8 cellular contexts compared by ENCODE assay signal in genomic region chr20:63441777-63442493, GRCh38. TPM values are rescaled to one million over a fixed set of nuclear protein-coding genes. Genes with fewer than 3 reads are reported as not detected.
DNase-seq lines count a peak whose midpoint lies in the region; ATAC-seq lines count a peak whose summit lies in the region.

No MANE protein-coding gene starts in this region.

- H3K18ac ChIP-seq in neuronal stem cell (ENCODE audit: low read length), result no peak overlapping the region

- peak overlapping the region; percentile 74 for H2AK5ac ChIP-seq in neuronal stem cell (ENCODE audit: low read depth, low read length)

- H3K36me3 ChIP-seq in neuronal stem cell (replicated peaks in 1 of 2; ENCODE audit: control insufficient read depth in 2 of 2, insufficient read depth in 2 of 2, low read length in 2 of 2), result peaks cover 3 to 33% of the 10 kb centered on the region in 2 donors

- H2BK5ac ChIP-seq in neuronal stem cell (ENCODE audit: low read length), result no peak overlapping the region

- peaks cover 0 to 3% of the 10 kb centered on the region in 2 donors for H3K4me1 ChIP-seq in neuronal stem cell (ENCODE audit: control insufficient read depth in 2 of 2, insufficient read depth in 1 of 2, low read depth in 1 of 2, low read length in 2 of 2)

- no peaks in the 10 kb centered on the region for H3K27me3 ChIP-seq in neuronal stem cell (ENCODE audit: control insufficient read depth in 3 of 3, insufficient read depth in 3 of 3, low read depth in 1 of 3, low read length in 3 of 3)

- H3K4ac ChIP-seq in neuronal stem cell (ENCODE audit: low read length), result no peak overlapping the region

- H3K4me2 ChIP-seq in neuronal stem cell (ENCODE audit: insufficient read depth, low read length, poor library complexity, severe bottlenecking), result no peak overlapping the region

- H2BK120ac ChIP-seq in neuronal stem cell (ENCODE audit: low read depth, low read length), result no peak overlapping the region

- no peak overlapping the region for H3K27ac ChIP-seq in neuronal stem cell (replicated peaks; ENCODE audit: low read length)

- ATAC-seq in GM18867 (IDR thresholded peaks at IDR 0.05; ENCODE audit: unreplicated experiment), result no peak
- ATAC-seq in HG02610 (IDR thresholded peaks at IDR 0.05; ENCODE audit: unreplicated experiment), result no peak

- no CpG with 5 or more reads among the region's 18 CpGs for WGBS in neuronal stem cell (ENCODE audit: extremely low coverage in 2 of 2, insufficient read length in 2 of 2, insufficient replicate concordance in 1 of 2), 2 donors

- H3K23ac ChIP-seq in neuronal stem cell (ENCODE audit: low read depth, low read length, poor library complexity), result peak overlapping the region; percentile 23

- peaks cover 23% of the 10 kb centered on the region for H3K79me1 ChIP-seq in neuronal stem cell (ENCODE audit: low read depth, low read length)

- no peak overlapping the region for H4K8ac ChIP-seq in neuronal stem cell (ENCODE audit: low read depth, low read length)

- H2BK15ac ChIP-seq in neuronal stem cell (ENCODE audit: low read length), result no peak overlapping the region

- H4K91ac ChIP-seq in neuronal stem cell (ENCODE audit: low read depth, low read length, poor library complexity), result peak overlapping the region; percentile 59

- H3K4me3 ChIP-seq in neuronal stem cell (ENCODE audit: low read length in 2 of 2), result peak overlapping the region in 1 of 2 donors; percentile 59

- H3K9ac ChIP-seq in neuronal stem cell (ENCODE audit: low read depth, low read length, poor library complexity), result no peak overlapping the region

- no peak overlapping the region for H2BK12ac ChIP-seq in neuronal stem cell (ENCODE audit: low read length)

- DNase-seq in NCI-H2227 (lab: John Stamatoyannopoulos, UW; ENCODE audit: unreplicated experiment) (peak; percentile 15), NCI-H2227 treated with DMSO at 0.1 percent for 48 hours (lab: John Stamatoyannopoulos, UW) (no peak), NCI-H1105 treated with DMSO at 0.1 percent for 48 hours (lab: John Stamatoyannopoulos, UW) (peak; percentile 48), neuronal stem cell (ENCODE audit: low spot score) (no peak)
- DNase-seq in activated CD4-positive, alpha-beta T cell treated with anti-CD3 and anti-CD28 coated beads, Interleukin-2, amount 50 U/mL, for 4 hours, result peak; percentile 56 to 60
- peak; percentile 28 for DNase-seq in effector CD8-positive, alpha-beta T cell (lab: John Stamatoyannopoulos, UW)

- H3K9me3 ChIP-seq in neuronal stem cell (replicated peaks in 1 of 2; ENCODE audit: control insufficient read depth in 2 of 2, insufficient read depth in 1 of 2, low read depth in 1 of 2, low read length in 2 of 2), result peaks cover 2 to 3% of the 10 kb centered on the region in 2 donors

- no peak overlapping the region for H3K14ac ChIP-seq in neuronal stem cell (ENCODE audit: low read length)

- no peak overlapping the region for H2AFZ ChIP-seq in neuronal stem cell (ENCODE audit: low read length)

RNA-seq across cellular contexts. Expression of gene KCNQ2, which starts 30.5 kb away (rescaled TPM):
- 79.3 TPM for polyA plus RNA-seq in neuronal stem cell (2013, experiment 1 of 2)
- polyA plus RNA-seq in neuronal stem cell (2013, experiment 2 of 2), result 73.4 TPM

RNA-seq across cellular contexts. Expression of gene EEF1A2, which starts 56.9 kb away (rescaled TPM):
- polyA plus RNA-seq in neuronal stem cell (2013, experiment 1 of 2), result 0.57 TPM
- polyA plus RNA-seq in neuronal stem cell (2013, experiment 2 of 2), result 0.96 TPM

Comparison
In these comparisons a context has a peak if more than half of its experiments do, and no peak if none do; other contexts are left out.
1. DNase-seq: peak in NCI-H2227 (single experiment), NCI-H1105 treated with DMSO at 0.1 percent for 48 hours (single experiment), activated CD4-positive, alpha-beta T cell treated with anti-CD3 and anti-CD28 coated beads, Interleukin-2, amount 50 U/mL, for 4 hours (2 of 2) and effector CD8-positive, alpha-beta T cell (single experiment); none in NCI-H2227 treated with DMSO at 0.1 percent for 48 hours (single experiment) and neuronal stem cell (single experiment).